In genomic region chr17:19958023-19958422, GRCh38 we compare ENCODE assay signal across 10 cellular contexts. TPM values are rescaled to one million over a fixed set of nuclear protein-coding genes. Genes with fewer than 3 reads are reported as not detected.
DNase-seq lines count a peak whose midpoint lies in the region; ATAC-seq and TF ChIP-seq lines count a peak whose summit lies in the region.
"Had no signal": no experiment of that assay in that cellular context is flagged by ENCODE, and none has a peak within 500 bp of the region (broad histone marks: within the 10 kb centered on the region; RNA-seq: fewer than 3 reads in every experiment).

No MANE protein-coding gene starts in this region.

- intact Hi-C loops in activated T-helper 1 cell treated with anti-CD3 and anti-CD28 coated beads, Interleukin-12 subunit alpha, Interleukin-12 subunit beta, Interleukin-2, Interleukin-4 antibody, amounts not matched to agents 30 ng/mL and 10 ng/mL and 1 ng/mL, durations not matched to agents 14 hours and 24 hours and 36 hours (cut with micrococcal nuclease) = no loop called here

- no peak overlapping the region for H3K4me3 Mint-ChIP-seq in activated T-helper 1 cell treated with anti-CD3 and anti-CD28 coated beads, Interleukin-12 subunit alpha, Interleukin-12 subunit beta, Interleukin-2, Interleukin-4 antibody, amounts not matched to agents 30 ng/mL and 10 ng/mL and 1 ng/mL, durations not matched to agents 14 hours and 24 hours and 36 hours
- H3K4me3 Mint-ChIP-seq in type B pancreatic cell = peak overlapping the region; percentile 40

- TF ChIP-seq POLR2A in suprapubic skin (IDR thresholded peaks at IDR 0.05) = no peak

- DNase-seq in activated naive CD4-positive, alpha-beta T cell treated with anti-CD3 and anti-CD28 coated beads, Interleukin-2, amount 50 U/mL, for 72 hours (ENCODE audit: low spot score in 2 of 2) = no peak
- DNase-seq in activated naive CD4-positive, alpha-beta T cell treated with Interleukin-2 at 50 U/mL for 16 hours = no peak
- no peak for DNase-seq in activated T-helper 1 cell treated with anti-CD3 and anti-CD28 coated beads, Interleukin-12 subunit alpha, Interleukin-12 subunit beta, Interleukin-2, Interleukin-4 antibody, amounts not matched to agents 30 ng/mL and 10 ng/mL and 1 ng/mL, durations not matched to agents 14 hours and 24 hours and 36 hours (ENCODE audit: low spot score)
- DNase-seq in iPS-NIHi11 (ENCODE audit: low spot score) = peak; percentile 58
- DNase-seq in type B pancreatic cell (ENCODE audit: extremely low spot score, unreplicated experiment) = no peak
- no peak for DNase-seq in suprapubic skin (ENCODE audit: low spot score in 2 of 2)
- DNase-seq: activated CD8-positive, alpha-beta memory T cell treated with anti-CD3 and anti-CD28 coated beads, Interleukin-2, amount 50 U/mL, for 4 hours; CD8-positive, alpha-beta memory T cell had no signal

- no peak for TF ChIP-seq CTCF in type B pancreatic cell (conservative IDR thresholded peaks at IDR 0.05)
- no peak for TF ChIP-seq CTCF in suprapubic skin (IDR thresholded peaks at IDR 0.05)

- TF ChIP-seq EP300 in suprapubic skin (IDR thresholded peaks at IDR 0.05) = no peak

- peaks cover 9% of the 10 kb centered on the region for H3K4me1 ChIP-seq in suprapubic skin

- no peaks in the 10 kb centered on the region for H3K9me3 Mint-ChIP-seq in activated naive CD4-positive, alpha-beta T cell treated with anti-CD3 and anti-CD28 coated beads, Interleukin-2, amount 50 U/mL, for 72 hours
- no peaks in the 10 kb centered on the region for H3K9me3 Mint-ChIP-seq in activated T-helper 1 cell treated with anti-CD3 and anti-CD28 coated beads, Interleukin-12 subunit alpha, Interleukin-12 subunit beta, Interleukin-2, Interleukin-4 antibody, amounts not matched to agents 30 ng/mL and 10 ng/mL and 1 ng/mL, durations not matched to agents 14 hours and 24 hours and 36 hours
- peaks cover 4% of the 10 kb centered on the region for H3K9me3 Mint-ChIP-seq in type B pancreatic cell
- H3K9me3 Mint-ChIP-seq: CD8-positive, alpha-beta memory T cell had no signal

- H3K27me3 Mint-ChIP-seq in activated T-helper 1 cell treated with anti-CD3 and anti-CD28 coated beads, Interleukin-12 subunit alpha, Interleukin-12 subunit beta, Interleukin-2, Interleukin-4 antibody, amounts not matched to agents 30 ng/mL and 10 ng/mL and 1 ng/mL, durations not matched to agents 14 hours and 24 hours and 36 hours (ENCODE audit: insufficient read depth) = no peaks in the 10 kb centered on the region
- H3K27me3 Mint-ChIP-seq in type B pancreatic cell = no peaks in the 10 kb centered on the region
- H3K27me3 Mint-ChIP-seq: CD8-positive, alpha-beta memory T cell had no signal

- ATAC-seq in activated naive CD4-positive, alpha-beta T cell treated with anti-CD3 and anti-CD28 coated beads, Interleukin-2, amount 50 U/mL, for 72 hours = no peak
- no peak for ATAC-seq in activated CD4-positive, CD25-positive, alpha-beta regulatory T cell treated with anti-CD3 and anti-CD28 coated beads, Interleukin-2, amount 50 U/mL, for 24 hours
- ATAC-seq in GM18520 (IDR thresholded peaks at IDR 0.05; ENCODE audit: unreplicated experiment) = no peak

- no peaks in the 10 kb centered on the region for H3K27me3 ChIP-seq in suprapubic skin

- H3K4me3 ChIP-seq in suprapubic skin = no peak overlapping the region

- H3K36me3 ChIP-seq in suprapubic skin = peaks cover 42% of the 10 kb centered on the region

- H3K27ac ChIP-seq in suprapubic skin = no peak overlapping the region

- peak overlapping the region; percentile 65 to 71 for H3K27ac Mint-ChIP-seq in activated naive CD4-positive, alpha-beta T cell treated with anti-CD3 and anti-CD28 coated beads, Interleukin-2, amount 50 U/mL, for 72 hours
- peak overlapping the region; percentile 27 for H3K27ac Mint-ChIP-seq in activated T-helper 1 cell treated with anti-CD3 and anti-CD28 coated beads, Interleukin-12 subunit alpha, Interleukin-12 subunit beta, Interleukin-2, Interleukin-4 antibody, amounts not matched to agents 30 ng/mL and 10 ng/mL and 1 ng/mL, durations not matched to agents 14 hours and 24 hours and 36 hours
- H3K27ac Mint-ChIP-seq in type B pancreatic cell = peak overlapping the region; percentile 76

- 54% methylated on average over 5 of the region's 5 CpGs for WGBS in suprapubic skin

- peaks cover 6% of the 10 kb centered on the region for H3K9me3 ChIP-seq in suprapubic skin

- H3K4me1 Mint-ChIP-seq in activated T-helper 1 cell treated with anti-CD3 and anti-CD28 coated beads, Interleukin-12 subunit alpha, Interleukin-12 subunit beta, Interleukin-2, Interleukin-4 antibody, amounts not matched to agents 30 ng/mL and 10 ng/mL and 1 ng/mL, durations not matched to agents 14 hours and 24 hours and 36 hours (ENCODE audit: low read depth) = peaks cover 28% of the 10 kb centered on the region
- H3K4me1 Mint-ChIP-seq in type B pancreatic cell (ENCODE audit: unreplicated experiment) = peaks cover 6% of the 10 kb centered on the region

- peaks cover 14 to 26% of the 10 kb centered on the region in 2 donors for H3K36me3 Mint-ChIP-seq in activated naive CD4-positive, alpha-beta T cell treated with anti-CD3 and anti-CD28 coated beads, Interleukin-2, amount 50 U/mL, for 72 hours
- H3K36me3 Mint-ChIP-seq in activated T-helper 1 cell treated with anti-CD3 and anti-CD28 coated beads, Interleukin-12 subunit alpha, Interleukin-12 subunit beta, Interleukin-2, Interleukin-4 antibody, amounts not matched to agents 30 ng/mL and 10 ng/mL and 1 ng/mL, durations not matched to agents 14 hours and 24 hours and 36 hours (ENCODE audit: low read depth) = peaks cover 36% of the 10 kb centered on the region
- peaks cover 33% of the 10 kb centered on the region for H3K36me3 Mint-ChIP-seq in type B pancreatic cell

RNA-seq across cellular contexts. Expression of gene AKAP10, which starts 19.6 kb away (rescaled TPM):
- total RNA-seq in activated naive CD4-positive, alpha-beta T cell treated with anti-CD3 and anti-CD28 coated beads, Interleukin-2, amount 50 U/mL, for 72 hours = 10 to 100 TPM; 42.0 to 55.8 TPM
- total RNA-seq in activated T-helper 1 cell treated with anti-CD3 and anti-CD28 coated beads, Interleukin-12 subunit alpha, Interleukin-12 subunit beta, Interleukin-2, Interleukin-4 antibody, amounts not matched to agents 30 ng/mL and 10 ng/mL and 1 ng/mL, durations not matched to agents 14 hours and 24 hours and 36 hours = 38.8 and 39.3 TPM in 2 replicates
- total RNA-seq in type B pancreatic cell (ENCODE audit: low replicate concordance) = 30.3 and 31.3 TPM in 2 replicates
- 10 to 100 TPM; 16.9 to 26.7 (median 21.3) TPM for total RNA-seq in suprapubic skin

RNA-seq across cellular contexts. Expression of gene SPECC1, which starts 51.1 kb away (rescaled TPM):
- 10 to 100 TPM in 1 of 2 donors, 1 to 10 TPM in 1; 9.3 to 14.1 TPM for total RNA-seq in activated naive CD4-positive, alpha-beta T cell treated with anti-CD3 and anti-CD28 coated beads, Interleukin-2, amount 50 U/mL, for 72 hours
- total RNA-seq in activated T-helper 1 cell treated with anti-CD3 and anti-CD28 coated beads, Interleukin-12 subunit alpha, Interleukin-12 subunit beta, Interleukin-2, Interleukin-4 antibody, amounts not matched to agents 30 ng/mL and 10 ng/mL and 1 ng/mL, durations not matched to agents 14 hours and 24 hours and 36 hours = 7.2 and 11.1 TPM in 2 replicates
- 19.5 and 38.0 TPM in 2 replicates for total RNA-seq in type B pancreatic cell (ENCODE audit: low replicate concordance)
- total RNA-seq in suprapubic skin = 10 to 100 TPM; 12.2 to 18.1 (median 16.4) TPM
